ENCODE assay signal across 15 cellular contexts in the genomic region with DNA sequence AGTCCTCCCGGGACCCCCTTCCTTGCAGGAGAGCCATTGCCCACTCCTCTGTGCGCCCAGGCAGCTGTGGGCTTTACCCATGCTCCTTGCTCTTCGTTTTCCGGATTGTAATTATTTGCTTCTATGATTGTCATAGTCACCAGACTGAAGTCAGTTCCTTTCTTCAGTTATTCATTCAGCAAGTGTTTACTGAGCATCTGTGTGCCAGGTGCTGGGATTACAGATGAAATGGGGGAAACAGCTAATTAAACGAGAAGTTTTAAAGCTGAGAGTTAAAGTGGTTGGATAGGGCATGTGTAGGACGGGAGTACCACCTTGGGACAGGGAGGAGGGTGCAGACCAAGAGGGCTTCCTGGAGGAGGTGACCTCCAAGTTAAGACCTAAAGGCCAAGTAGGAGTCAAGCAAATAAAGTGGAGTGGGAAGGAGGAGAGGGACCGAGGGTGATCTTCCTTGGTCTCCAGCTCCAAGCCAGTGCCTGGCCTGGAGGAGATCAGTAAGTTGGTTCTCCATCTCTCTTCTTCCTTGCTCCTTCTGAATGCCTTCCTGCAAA.
DNase-seq lines count a peak whose midpoint lies in the region; ATAC-seq and TF ChIP-seq lines count a peak whose summit lies in the region.
"Had no signal": no experiment of that assay in that cellular context is flagged by ENCODE, and none has a peak within 500 bp of the region (broad histone marks: within the 10 kb centered on the region; RNA-seq: fewer than 3 reads in every experiment).

No MANE protein-coding gene starts in this region.

- H3K27ac Mint-ChIP-seq in natural killer cell (peak overlapping the region; percentile 72 to 81), WTC11 (peak overlapping the region; percentile 68; the same call in 1 of the 2 replicates)
- H3K27ac Mint-ChIP-seq in natural killer cell treated with Interleukin-12 subunit alpha and Interleukin-12 subunit beta and Interleukin-15 and Interleukin-18, amount 100 ng/mL, for 72 hours = peak overlapping the region in 1 of 2 donors; percentile 83

- no peak for ATAC-seq in natural killer cell
- no peak for ATAC-seq in natural killer cell treated with Interleukin-12 subunit alpha and Interleukin-12 subunit beta and Interleukin-15 and Interleukin-18, amount 100 ng/mL, for 72 hours
- ATAC-seq in WTC11 = no peak
- ATAC-seq: Panc1 had no signal

- H3K36me3 Mint-ChIP-seq in natural killer cell (no peaks in the 10 kb centered on the region), WTC11 (peaks cover 13% of the 10 kb centered on the region)
- no peaks in the 10 kb centered on the region for H3K36me3 Mint-ChIP-seq in natural killer cell treated with Interleukin-12 subunit alpha and Interleukin-12 subunit beta and Interleukin-15 and Interleukin-18, amount 100 ng/mL, for 72 hours

- no peak overlapping the region for H3K4me2 ChIP-seq in mesendoderm (ENCODE audit: low read length)

- H3K9ac ChIP-seq in mesendoderm (ENCODE audit: low read length) = no peak overlapping the region

- H3K4ac ChIP-seq in mesendoderm (ENCODE audit: low read depth, low read length) = no peak overlapping the region

- H3K56ac ChIP-seq in mesendoderm (ENCODE audit: low read length) = no peak overlapping the region

- H3K4me1 ChIP-seq in mesendoderm (ENCODE audit: control insufficient read depth, low read depth, low read length) = peaks cover under 1% of the 10 kb centered on the region

- H3K23ac ChIP-seq in mesendoderm (ENCODE audit: low read length) = peak overlapping the region; percentile 1

- intact Hi-C loops in natural killer cell (cut with micrococcal nuclease) = loop anchor here (10.0 kb wide), 1 partner anchor 52 kb away; no protein-coding TSS in a partner anchor

- H3K27ac ChIP-seq in mesendoderm (ENCODE audit: low read depth, low read length) = no peak overlapping the region

- no peaks in the 10 kb centered on the region for H3K27me3 ChIP-seq in mesendoderm (ENCODE audit: insufficient read depth, low read length, poor library complexity)

- H4K8ac ChIP-seq in mesendoderm (ENCODE audit: low read depth, low read length) = no peak overlapping the region

- H3K18ac ChIP-seq in mesendoderm (ENCODE audit: low read length) = no peak overlapping the region

- POLR2A ChIA-PET in WTC11 (lab: Charles Lee) = no interaction called here

- peaks cover 14% of the 10 kb centered on the region for H3K79me1 ChIP-seq in mesendoderm (ENCODE audit: low read length)

- no peak overlapping the region for H2BK15ac ChIP-seq in mesendoderm (replicated peaks; ENCODE audit: low read depth)

- peaks cover 4% of the 10 kb centered on the region for H3K79me2 ChIP-seq in mesendoderm (ENCODE audit: control insufficient read depth, insufficient read depth, low read length)

- no peak overlapping the region for H2BK120ac ChIP-seq in mesendoderm (ENCODE audit: low read depth, low read length)

- DNase-seq in natural killer cell (no peak), WTC11 (ENCODE audit: low spot score) (no peak), mesendoderm (no peak), AG20443 (ENCODE audit: low spot score) (no peak), NCI-H446 (lab: John Stamatoyannopoulos, UW) (no peak)
- DNase-seq in natural killer cell treated with Interleukin-12 subunit alpha and Interleukin-12 subunit beta and Interleukin-15 and Interleukin-18, amount 100 ng/mL, for 72 hours (ENCODE audit: low spot score) = no peak
- DNase-seq in stimulated activated CD4-positive, alpha-beta T cell treated with anti-CD3 and anti-CD28 coated beads, Interleukin-4, amount 100 ng/mL, for 1 hour = no peak
- DNase-seq: C1 segment of cervical spinal cord, GOT3, KG1, NCI-H1105 treated with DMSO at 0.1 percent for 48 hours, NCI-H1694, NCI-H2107, NCI-H510A treated with DMSO at 0.1 percent for 48 hours had no signal

- H3K4me1 Mint-ChIP-seq in natural killer cell (peaks cover 48 to 76% of the 10 kb centered on the region in 2 donors), WTC11 (peaks cover 15% of the 10 kb centered on the region)
- H3K4me1 Mint-ChIP-seq in natural killer cell treated with Interleukin-12 subunit alpha and Interleukin-12 subunit beta and Interleukin-15 and Interleukin-18, amount 100 ng/mL, for 72 hours (ENCODE audit: low read depth in 2 of 2) = peaks cover 21 to 51% of the 10 kb centered on the region in 2 donors

- H2BK5ac ChIP-seq in mesendoderm (ENCODE audit: low read length) = no peak overlapping the region

- H2AK5ac ChIP-seq in mesendoderm (ENCODE audit: low read length) = no peak overlapping the region

- no peaks in the 10 kb centered on the region for H3K36me3 ChIP-seq in mesendoderm (ENCODE audit: control insufficient read depth, insufficient read depth, low read length)

- no peaks in the 10 kb centered on the region for H3K9me3 Mint-ChIP-seq in natural killer cell
- no peaks in the 10 kb centered on the region for H3K9me3 Mint-ChIP-seq in natural killer cell treated with Interleukin-12 subunit alpha and Interleukin-12 subunit beta and Interleukin-15 and Interleukin-18, amount 100 ng/mL, for 72 hours
- H3K9me3 Mint-ChIP-seq in WTC11 = no peaks in the 10 kb centered on the region

- TF ChIP-seq CTCF in natural killer cell (IDR thresholded peaks at IDR 0.05) = no peak
- TF ChIP-seq CTCF in WTC11 (IDR thresholded peaks at IDR 0.05) = no peak

- WGBS in mesendoderm (ENCODE audit: extremely low coverage, insufficient coverage, low lambda C conversion rate) = no CpG with 5 or more reads among the region's 7 CpGs

- H3K4me3 ChIP-seq in mesendoderm (ENCODE audit: low read length) = no peak overlapping the region

- no peaks in the 10 kb centered on the region for H3K27me3 Mint-ChIP-seq in natural killer cell (ENCODE audit: low read depth in 2 of 2)
- no peaks in the 10 kb centered on the region for H3K27me3 Mint-ChIP-seq in natural killer cell treated with Interleukin-12 subunit alpha and Interleukin-12 subunit beta and Interleukin-15 and Interleukin-18, amount 100 ng/mL, for 72 hours
- no peaks in the 10 kb centered on the region for H3K27me3 Mint-ChIP-seq in WTC11 (ENCODE audit: low read depth)

- CTCF ChIA-PET in WTC11 (lab: Charles Lee) = interaction anchor here (2.2 to 2.6 kb wide), 2 partner anchors 76 to 88 kb away, joined by 8 to 16 read pairs; no protein-coding TSS in a partner anchor

- H3K4me3 Mint-ChIP-seq in natural killer cell = peak overlapping the region; percentile 49
- H3K4me3 Mint-ChIP-seq in natural killer cell treated with Interleukin-12 subunit alpha and Interleukin-12 subunit beta and Interleukin-15 and Interleukin-18, amount 100 ng/mL, for 72 hours = no peak overlapping the region
- H3K4me3 Mint-ChIP-seq in WTC11 = no peak overlapping the region

- no peak overlapping the region for H4K5ac ChIP-seq in mesendoderm (ENCODE audit: low read length)

TF ChIP-seq in WTC11, 78 proteins besides CTCF, POLR2A, EP300 and RAD21 (continues in another document):
- TF ChIP-seq SOX15 (CRISPR knock-in tag; IDR thresholded peaks at IDR 0.05) (no peak), JUN (CRISPR knock-in tag; IDR thresholded peaks at IDR 0.05) (no peak), ZNF423 (CRISPR knock-in tag; IDR thresholded peaks at IDR 0.05) (no peak), FOXK1 (CRISPR knock-in tag; IDR thresholded peaks at IDR 0.05) (no peak)
- TF ChIP-seq, protein P1, sequence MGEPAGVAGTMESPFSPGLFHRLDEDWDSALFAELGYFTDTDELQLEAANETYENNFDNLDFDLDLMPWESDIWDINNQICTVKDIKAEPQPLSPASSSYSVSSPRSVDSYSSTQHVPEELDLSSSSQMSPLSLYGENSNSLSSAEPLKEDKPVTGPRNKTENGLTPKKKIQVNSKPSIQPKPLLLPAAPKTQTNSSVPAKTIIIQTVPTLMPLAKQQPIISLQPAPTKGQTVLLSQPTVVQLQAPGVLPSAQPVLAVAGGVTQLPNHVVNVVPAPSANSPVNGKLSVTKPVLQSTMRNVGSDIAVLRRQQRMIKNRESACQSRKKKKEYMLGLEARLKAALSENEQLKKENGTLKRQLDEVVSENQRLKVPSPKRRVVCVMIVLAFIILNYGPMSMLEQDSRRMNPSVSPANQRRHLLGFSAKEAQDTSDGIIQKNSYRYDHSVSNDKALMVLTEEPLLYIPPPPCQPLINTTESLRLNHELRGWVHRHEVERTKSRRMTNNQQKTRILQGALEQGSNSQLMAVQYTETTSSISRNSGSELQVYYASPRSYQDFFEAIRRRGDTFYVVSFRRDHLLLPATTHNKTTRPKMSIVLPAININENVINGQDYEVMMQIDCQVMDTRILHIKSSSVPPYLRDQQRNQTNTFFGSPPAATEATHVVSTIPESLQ (CRISPR knock-in tag; IDR thresholded peaks at IDR 0.05) = no peak
- TF ChIP-seq, protein P2, sequence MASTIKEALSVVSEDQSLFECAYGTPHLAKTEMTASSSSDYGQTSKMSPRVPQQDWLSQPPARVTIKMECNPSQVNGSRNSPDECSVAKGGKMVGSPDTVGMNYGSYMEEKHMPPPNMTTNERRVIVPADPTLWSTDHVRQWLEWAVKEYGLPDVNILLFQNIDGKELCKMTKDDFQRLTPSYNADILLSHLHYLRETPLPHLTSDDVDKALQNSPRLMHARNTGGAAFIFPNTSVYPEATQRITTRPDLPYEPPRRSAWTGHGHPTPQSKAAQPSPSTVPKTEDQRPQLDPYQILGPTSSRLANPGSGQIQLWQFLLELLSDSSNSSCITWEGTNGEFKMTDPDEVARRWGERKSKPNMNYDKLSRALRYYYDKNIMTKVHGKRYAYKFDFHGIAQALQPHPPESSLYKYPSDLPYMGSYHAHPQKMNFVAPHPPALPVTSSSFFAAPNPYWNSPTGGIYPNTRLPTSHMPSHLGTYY (CRISPR knock-in tag; IDR thresholded peaks at IDR 0.05) = no peak
